In the genomic region with DNA sequence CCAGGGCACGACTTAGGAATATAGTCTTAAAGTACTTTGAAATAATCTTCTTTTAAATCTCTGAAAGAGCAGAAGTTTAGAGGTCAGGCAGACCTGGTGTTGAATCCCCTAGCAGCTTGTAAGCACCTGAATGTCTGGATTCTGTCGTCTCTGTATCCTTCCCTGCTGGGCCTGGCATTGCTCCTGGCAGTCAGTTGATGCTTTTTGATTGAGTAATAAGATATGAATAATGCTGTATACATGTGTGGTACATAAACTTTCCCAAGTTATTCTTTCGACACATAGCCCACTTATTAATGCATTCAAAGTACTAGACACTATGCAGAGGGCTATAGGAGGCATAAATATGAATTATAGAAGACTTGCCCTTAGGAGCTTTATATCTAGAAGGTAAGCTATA, we compare ENCODE assay signal across 14 cellular contexts. TPM values are rescaled to one million over a fixed set of nuclear protein-coding genes. Genes with fewer than 3 reads are reported as not detected.
DNase-seq lines count a peak whose midpoint lies in the region; ATAC-seq lines count a peak whose summit lies in the region.
"Had no signal": no experiment of that assay in that cellular context is flagged by ENCODE, and none has a peak within 500 bp of the region (broad histone marks: within the 10 kb centered on the region; RNA-seq: fewer than 3 reads in every experiment).

No MANE protein-coding gene starts in this region.

- intact Hi-C loops in activated T-helper 2 cell treated with anti-CD3 and anti-CD28 coated beads, Interferon-gamma antibody, Interleukin-2, Interleukin-4, amounts not matched to agents 10 μg/mL and 5 μg/mL and 100 μg/mL, durations not matched to agents 14 hours and 24 hours and 36 hours (cut with micrococcal nuclease), result no loop called here

- peak overlapping the region; percentile 78 for H3K27ac Mint-ChIP-seq in activated T-helper 2 cell treated with anti-CD3 and anti-CD28 coated beads, Interferon-gamma antibody, Interleukin-2, Interleukin-4, amounts not matched to agents 10 μg/mL and 5 μg/mL and 100 μg/mL, durations not matched to agents 14 hours and 24 hours and 36 hours

- H3K4me3 Mint-ChIP-seq in activated T-helper 2 cell treated with anti-CD3 and anti-CD28 coated beads, Interferon-gamma antibody, Interleukin-2, Interleukin-4, amounts not matched to agents 10 μg/mL and 5 μg/mL and 100 μg/mL, durations not matched to agents 14 hours and 24 hours and 36 hours (ENCODE audit: low read depth), result no peak overlapping the region

- DNase-seq in AG20443 (ENCODE audit: low spot score), result peak; percentile 39
- peak; percentile 50 for DNase-seq in GM04504 (ENCODE audit: low read depth)
- DNase-seq in activated T-helper 2 cell treated with anti-CD3 and anti-CD28 coated beads, Interferon-gamma antibody, Interleukin-2, Interleukin-4, amounts not matched to agents 10 μg/mL and 5 μg/mL and 100 μg/mL, durations not matched to agents 14 hours and 24 hours and 36 hours (ENCODE audit: low spot score), result no peak
- peak; percentile 71 for DNase-seq in fibroblast of peridontal ligament (ENCODE audit: extremely low read depth)
- no peak for DNase-seq in hepatic stellate cell (ENCODE audit: low spot score)
- DNase-seq: activated CD4-positive, alpha-beta T cell treated with anti-CD3 and anti-CD28 coated beads for 1 hour; amniotic stem cell; Kasumi-1; lower lobe of right lung; NCI-H2171; thyroid gland had no signal

- ATAC-seq in GM21786 (IDR thresholded peaks at IDR 0.05; ENCODE audit: unreplicated experiment) (no peak), HG03442 (IDR thresholded peaks at IDR 0.05; ENCODE audit: unreplicated experiment) (no peak), GM19395 (IDR thresholded peaks at IDR 0.05; ENCODE audit: unreplicated experiment) (no peak)
- ATAC-seq: lower lobe of right lung had no signal

- H3K9me3 Mint-ChIP-seq in activated T-helper 2 cell treated with anti-CD3 and anti-CD28 coated beads, Interferon-gamma antibody, Interleukin-2, Interleukin-4, amounts not matched to agents 10 μg/mL and 5 μg/mL and 100 μg/mL, durations not matched to agents 14 hours and 24 hours and 36 hours, result no peaks in the 10 kb centered on the region

- peaks cover 84% of the 10 kb centered on the region for H3K36me3 Mint-ChIP-seq in activated T-helper 2 cell treated with anti-CD3 and anti-CD28 coated beads, Interferon-gamma antibody, Interleukin-2, Interleukin-4, amounts not matched to agents 10 μg/mL and 5 μg/mL and 100 μg/mL, durations not matched to agents 14 hours and 24 hours and 36 hours (ENCODE audit: low read depth)

- no peaks in the 10 kb centered on the region for H3K27me3 Mint-ChIP-seq in activated T-helper 2 cell treated with anti-CD3 and anti-CD28 coated beads, Interferon-gamma antibody, Interleukin-2, Interleukin-4, amounts not matched to agents 10 μg/mL and 5 μg/mL and 100 μg/mL, durations not matched to agents 14 hours and 24 hours and 36 hours (ENCODE audit: low read depth)

- H3K4me1 Mint-ChIP-seq in activated T-helper 2 cell treated with anti-CD3 and anti-CD28 coated beads, Interferon-gamma antibody, Interleukin-2, Interleukin-4, amounts not matched to agents 10 μg/mL and 5 μg/mL and 100 μg/mL, durations not matched to agents 14 hours and 24 hours and 36 hours (ENCODE audit: low read depth), result peaks cover 67% of the 10 kb centered on the region

RNA-seq across cellular contexts. Expression of gene EVL, which starts 31.4 kb away (rescaled TPM):
- 255 TPM in 2 replicates for total RNA-seq in activated T-helper 2 cell treated with anti-CD3 and anti-CD28 coated beads, Interferon-gamma antibody, Interleukin-2, Interleukin-4, amounts not matched to agents 10 μg/mL and 5 μg/mL and 100 μg/mL, durations not matched to agents 14 hours and 24 hours and 36 hours

Comparison
In these comparisons a context has a peak if more than half of its experiments do, and no peak if none do; other contexts are left out.
1. DNase-seq: peak in AG20443 (single experiment), GM04504 (single experiment) and fibroblast of peridontal ligament (single experiment); none in activated T-helper 2 cell treated with anti-CD3 and anti-CD28 coated beads, Interferon-gamma antibody, Interleukin-2, Interleukin-4, amounts not matched to agents 10 μg/mL and 5 μg/mL and 100 μg/mL, durations not matched to agents 14 hours and 24 hours and 36 hours (single experiment) and hepatic stellate cell (single experiment).